In the genomic region with DNA sequence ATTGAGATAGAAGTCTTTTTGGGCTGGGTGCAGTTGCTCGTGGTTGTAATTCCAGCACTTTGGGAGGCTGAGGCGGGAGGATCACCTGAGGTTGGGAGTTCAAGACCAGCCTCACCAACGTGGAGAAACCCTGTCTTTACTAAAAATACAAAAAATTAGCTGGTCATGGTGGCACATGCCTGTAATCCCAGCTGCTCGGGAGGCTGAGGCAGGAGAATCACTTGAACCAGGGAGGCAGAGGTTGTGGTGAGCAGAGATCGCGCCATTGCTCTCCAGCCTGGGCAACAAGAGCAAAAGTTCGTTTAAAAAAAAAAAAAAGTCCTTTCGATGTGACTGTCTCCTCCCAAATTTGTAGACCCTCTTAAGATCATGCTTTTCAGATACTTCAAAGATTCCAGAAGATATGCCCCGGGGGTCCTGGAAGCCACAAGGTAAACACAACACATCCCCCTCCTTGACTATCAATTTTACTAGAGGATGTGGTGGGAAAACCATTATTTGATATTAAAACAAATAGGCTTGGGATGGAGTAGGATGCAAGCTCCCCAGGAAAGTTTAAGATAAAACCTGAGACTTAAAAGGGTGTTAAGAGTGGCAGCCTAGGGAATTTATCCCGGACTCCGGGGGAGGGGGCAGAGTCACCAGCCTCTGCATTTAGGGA, we compare ENCODE assay signal across 9 cellular contexts. TPM values are rescaled to one million over a fixed set of nuclear protein-coding genes. Genes with fewer than 3 reads are reported as not detected.
DNase-seq lines count a peak whose midpoint lies in the region; ATAC-seq and TF ChIP-seq lines count a peak whose summit lies in the region.
"Not testable (repeated sequence)": the region's sequence is repeated elsewhere in the genome, so short reads cannot be mapped to it uniquely, and the experiment has no call there.
"Had no signal": no experiment of that assay in that cellular context is flagged by ENCODE, and none has a peak within 500 bp of the region (broad histone marks: within the 10 kb centered on the region; RNA-seq: fewer than 3 reads in every experiment).

No MANE protein-coding gene starts in this region.

- H3K9me3 Mint-ChIP-seq in H9; chondrocyte (ENCODE audit: low read depth); stimulated activated memory B cell treated with anti-CD40 and anti-IgM and Interleukin-4, amounts not matched to agents 10 μg/mL and 1 μg/mL and 100 μg/mL, for 72 hours: not testable (repeated sequence)

- not testable (repeated sequence) for TF ChIP-seq POLR2A in right lobe of liver (IDR thresholded peaks at IDR 0.05)

- H2BK120ac ChIP-seq in H9 (ENCODE audit: low read depth, low read length, poor library complexity, severe bottlenecking): not testable (repeated sequence)

- not testable (repeated sequence) for H3K23me2 ChIP-seq in H9 (ENCODE audit: insufficient read length, low read depth, low read length, poor library complexity, severe bottlenecking)

- H4K8ac ChIP-seq in H9 (replicated peaks; ENCODE audit: insufficient read length, low read depth, low read length): not testable (repeated sequence)

- not testable (repeated sequence) for H2BK5ac ChIP-seq in H9 (ENCODE audit: insufficient read length, low read length)

- H3K79me2 ChIP-seq in H9 (ENCODE audit: insufficient read depth, low read length): peaks cover 33% of the 10 kb centered on the region

- H3T11ph ChIP-seq in H9 (ENCODE audit: low read length): not testable (repeated sequence)

- not testable (repeated sequence) for H3K36me3 ChIP-seq in right lobe of liver; neuron (ENCODE audit: insufficient read depth, low read length)

- H3K9me3 ChIP-seq in H9 (ENCODE audit: control insufficient read depth, low read depth, low read length); right lobe of liver; neuron (ENCODE audit: low read length): not testable (repeated sequence)

- H2BK20ac ChIP-seq in H9 (ENCODE audit: low read depth, low read length, poor library complexity, severe bottlenecking): not testable (repeated sequence)

- H3K4me1 Mint-ChIP-seq in H9 (peaks cover 66 to 77% of the 10 kb centered on the region in 2 experiments), chondrocyte (ENCODE audit: low read depth) (peaks cover 41% of the 10 kb centered on the region)
- peaks cover 31% of the 10 kb centered on the region for H3K4me1 Mint-ChIP-seq in stimulated activated memory B cell treated with anti-CD40 and anti-IgM and Interleukin-4, amounts not matched to agents 10 μg/mL and 1 μg/mL and 100 μg/mL, for 72 hours

- H3K4me2 ChIP-seq in H9 (ENCODE audit: insufficient read depth, insufficient read length, low read length): peak overlapping the region; percentile 95

- H3K36me3 Mint-ChIP-seq in H9 (ENCODE audit: insufficient read depth in 1 of 3, low read depth in 3 of 3): peaks cover 11 to 27% (median 18%) of the 10 kb centered on the region in 3 experiments
- H3K36me3 Mint-ChIP-seq in chondrocyte (ENCODE audit: low read depth): not testable (repeated sequence)
- peaks cover 19% of the 10 kb centered on the region for H3K36me3 Mint-ChIP-seq in stimulated activated memory B cell treated with anti-CD40 and anti-IgM and Interleukin-4, amounts not matched to agents 10 μg/mL and 1 μg/mL and 100 μg/mL, for 72 hours

- not testable (repeated sequence) for H2AFZ ChIP-seq in H9 (ENCODE audit: low read length)
- peak overlapping the region; percentile 17 for H2AFZ ChIP-seq in neuron (ENCODE audit: low read depth, low read length)

- TF ChIP-seq CTCF in H9 (conservative IDR thresholded peaks at IDR 0.05); WI38 (IDR thresholded peaks at IDR 0.05; ENCODE audit: low read depth, low read length); chondrocyte (IDR thresholded peaks at IDR 0.05); foreskin keratinocyte (conservative IDR thresholded peaks at IDR 0.05); right lobe of liver (IDR thresholded peaks at IDR 0.05): not testable (repeated sequence)

- H4K91ac ChIP-seq in H9 (ENCODE audit: insufficient read length, low read depth, low read length): not testable (repeated sequence)

- peak overlapping the region; percentile 85 for H3K4me3 ChIP-seq in WI38 (ENCODE audit: low read depth, low read length)
- H3K4me3 ChIP-seq in right lobe of liver: peak overlapping the region; percentile 54 to 78 (median 62)
- peak overlapping the region; percentile 77 for H3K4me3 ChIP-seq in neuron (ENCODE audit: low read length)

- peak overlapping the region; percentile 58 for H3K9ac ChIP-seq in H9 (ENCODE audit: extremely low read depth, insufficient read length, low read length)

- not testable (repeated sequence) for H3K56ac ChIP-seq in H9 (ENCODE audit: insufficient read length, low read depth, low read length)

- not testable (repeated sequence) for H3K27ac ChIP-seq in H9 (ENCODE audit: insufficient read length, low read depth, low read length)
- H3K27ac ChIP-seq in foreskin keratinocyte (peak overlapping the region; percentile 21), right lobe of liver (peak overlapping the region in 2 of 3 donors; percentile 35 to 95)

- H3K27ac Mint-ChIP-seq in H9: peak overlapping the region; percentile 91 to 97 (median 91)
- peak overlapping the region; percentile 87 for H3K27ac Mint-ChIP-seq in chondrocyte (ENCODE audit: unreplicated experiment)
- H3K27ac Mint-ChIP-seq in stimulated activated memory B cell treated with anti-CD40 and anti-IgM and Interleukin-4, amounts not matched to agents 10 μg/mL and 1 μg/mL and 100 μg/mL, for 72 hours: peak overlapping the region; percentile 58

- intact Hi-C loops in right lobe of liver (cut with DNase I): not testable (repeated sequence)

- H3K4ac ChIP-seq in H9 (ENCODE audit: low read depth, low read length): not testable (repeated sequence)

- not testable (repeated sequence) for H4K5ac ChIP-seq in H9 (ENCODE audit: insufficient read length, low read depth, low read length)

- not testable (repeated sequence) for H3K79me1 ChIP-seq in H9 (ENCODE audit: insufficient read depth, low read depth, low read length, poor library complexity, severe bottlenecking)

- H2BK12ac ChIP-seq in H9 (ENCODE audit: insufficient read length, low read depth, low read length): not testable (repeated sequence)

- not testable (repeated sequence) for H4K20me1 ChIP-seq in H9 (ENCODE audit: control insufficient read depth, insufficient read depth, insufficient read length)

- H3K27me3 ChIP-seq in H9 (ENCODE audit: insufficient read depth, low read length); foreskin keratinocyte; right lobe of liver; neuron (ENCODE audit: insufficient read depth, low read length): not testable (repeated sequence)

- H3K23ac ChIP-seq in H9 (ENCODE audit: insufficient read length, low read depth, low read length): not testable (repeated sequence)

- not testable (repeated sequence) for H2AK5ac ChIP-seq in H9 (ENCODE audit: insufficient read length, low read length)

- no CpG with 5 or more reads among the region's 11 CpGs for WGBS in H9 (ENCODE audit: extremely low coverage, insufficient read length, low lambda C conversion rate)
- 34% methylated on average over 7 of the region's 11 CpGs for WGBS in right lobe of liver (ENCODE audit: insufficient coverage, low coverage, low lambda C conversion rate, missing lambda C conversion rate)

- not testable (repeated sequence) for H3K14ac ChIP-seq in H9 (ENCODE audit: insufficient read depth, low read length)

- DNase-seq in H9; chondrocyte (ENCODE audit: low spot score); foreskin keratinocyte; right lobe of liver: not testable (repeated sequence)

- H3K4me1 ChIP-seq in H9 (ENCODE audit: insufficient read depth, low read length): peaks cover 32% of the 10 kb centered on the region
- H3K4me1 ChIP-seq in foreskin keratinocyte: not testable (repeated sequence)
- H3K4me1 ChIP-seq in right lobe of liver: peaks cover 0 to 53% (median 27%) of the 10 kb centered on the region in 4 donors
- H3K4me1 ChIP-seq in neuron (ENCODE audit: insufficient read depth, low read length): peaks cover 49% of the 10 kb centered on the region

- not testable (repeated sequence) for H3K27me3 Mint-ChIP-seq in H9 (ENCODE audit: low read depth); chondrocyte (ENCODE audit: low read depth)
- H3K27me3 Mint-ChIP-seq in stimulated activated memory B cell treated with anti-CD40 and anti-IgM and Interleukin-4, amounts not matched to agents 10 μg/mL and 1 μg/mL and 100 μg/mL, for 72 hours: peaks cover 43% of the 10 kb centered on the region

- not testable (repeated sequence) for H2BK15ac ChIP-seq in H9 (ENCODE audit: low read depth, low read length)

- not testable (repeated sequence) for H3K18ac ChIP-seq in H9 (ENCODE audit: insufficient read length, low read depth, low read length)

- not testable (repeated sequence) for ATAC-seq in foreskin keratinocyte; right lobe of liver; stimulated activated memory B cell treated with anti-CD40 and anti-IgM and Interleukin-4, amounts not matched to agents 10 μg/mL and 1 μg/mL and 100 μg/mL, for 72 hours

- H3K4me3 Mint-ChIP-seq in H9 (peak overlapping the region; percentile 92 to 97), chondrocyte (ENCODE audit: unreplicated experiment) (peak overlapping the region; percentile 88)
- H3K4me3 Mint-ChIP-seq in stimulated activated memory B cell treated with anti-CD40 and anti-IgM and Interleukin-4, amounts not matched to agents 10 μg/mL and 1 μg/mL and 100 μg/mL, for 72 hours: peak overlapping the region; percentile 47

RNA-seq across cellular contexts. Expression of gene ERBB2, which starts 0.6 kb away (rescaled TPM):
- total RNA-seq in H9 (2021): 216 and 217 TPM in 2 replicates
- 86.0 to 94.3 TPM (median 90.5 TPM) in 3 replicates for total RNA-seq in chondrocyte
- 38.8 and 39.2 TPM in 2 replicates for total RNA-seq in foreskin keratinocyte
- polyA plus RNA-seq in foreskin keratinocyte: 20.9 and 22.2 TPM in 2 replicates
- total RNA-seq in right lobe of liver: 10 to 100 TPM in 5 of 6 experiments, 1 to 10 TPM in 1; 8.9 to 40.4 (median 26.2) TPM

RNA-seq across cellular contexts. Expression of gene PGAP3, which starts 11.4 kb away (rescaled TPM):
- total RNA-seq in H9 (2021) (29.0 and 30.2 TPM in 2 replicates), chondrocyte (20.2 to 38.1 TPM (median 24.9 TPM) in 3 replicates), foreskin keratinocyte (3.3 and 4.6 TPM in 2 replicates), right lobe of liver (10 to 100 TPM in 5 of 6 experiments, 1 to 10 TPM in 1; 9.7 to 25.7 (median 18.3) TPM)
- 4.3 TPM in 2 replicates for polyA plus RNA-seq in foreskin keratinocyte

RNA-seq across cellular contexts. Expression of gene PNMT, which starts 31.0 kb away (rescaled TPM):
- total RNA-seq in H9 (2021) (2.1 and 2.3 TPM in 2 replicates), chondrocyte (0.22 to 2.7 TPM (median 0.46 TPM) in 3 replicates), foreskin keratinocyte (not detected in 2 replicates), right lobe of liver (under 1 TPM in 2 of 6 experiments, not detected in 4; 0.37 TPM)
- polyA plus RNA-seq in foreskin keratinocyte: 0.06 TPM in 2 replicates
- total RNA-seq: mononuclear cell; T-helper 1 cell treated with Interleukin-12 subunit alpha and Interleukin-12 subunit beta and Interleukin-4 antibody, amounts not matched to agents 30 ng/mL and 1 ng/mL, for 36 hours had no signal

RNA-seq across cellular contexts. Expression of gene MIEN1, which starts 31.0 kb away (rescaled TPM):
- total RNA-seq in H9 (2021) (45.2 and 50.8 TPM in 2 replicates), chondrocyte (45.3 to 48.5 TPM (median 46.5 TPM) in 3 replicates), foreskin keratinocyte (57.1 and 61.6 TPM in 2 replicates), right lobe of liver (10 to 100 TPM; 23.1 to 61.6 (median 29.0) TPM)
- 78.4 and 83.5 TPM in 2 replicates for polyA plus RNA-seq in foreskin keratinocyte

RNA-seq across cellular contexts. Expression of gene TCAP, which starts 34.1 kb away (rescaled TPM):
- total RNA-seq in H9 (2021) (2.1 and 2.5 TPM in 2 replicates), chondrocyte (0.64 to 1.3 TPM (median 0.77 TPM) in 3 replicates), foreskin keratinocyte (0.18 and 0.31 TPM in 2 replicates), right lobe of liver (1 to 10 TPM in 4 of 6 experiments, under 1 TPM in 2; 0.49 to 4.3 (median 1.1) TPM)
- 0.11 and 0.17 TPM in 2 replicates for polyA plus RNA-seq in foreskin keratinocyte
